ENCODE assay signal across 8 cellular contexts in the genomic region with DNA sequence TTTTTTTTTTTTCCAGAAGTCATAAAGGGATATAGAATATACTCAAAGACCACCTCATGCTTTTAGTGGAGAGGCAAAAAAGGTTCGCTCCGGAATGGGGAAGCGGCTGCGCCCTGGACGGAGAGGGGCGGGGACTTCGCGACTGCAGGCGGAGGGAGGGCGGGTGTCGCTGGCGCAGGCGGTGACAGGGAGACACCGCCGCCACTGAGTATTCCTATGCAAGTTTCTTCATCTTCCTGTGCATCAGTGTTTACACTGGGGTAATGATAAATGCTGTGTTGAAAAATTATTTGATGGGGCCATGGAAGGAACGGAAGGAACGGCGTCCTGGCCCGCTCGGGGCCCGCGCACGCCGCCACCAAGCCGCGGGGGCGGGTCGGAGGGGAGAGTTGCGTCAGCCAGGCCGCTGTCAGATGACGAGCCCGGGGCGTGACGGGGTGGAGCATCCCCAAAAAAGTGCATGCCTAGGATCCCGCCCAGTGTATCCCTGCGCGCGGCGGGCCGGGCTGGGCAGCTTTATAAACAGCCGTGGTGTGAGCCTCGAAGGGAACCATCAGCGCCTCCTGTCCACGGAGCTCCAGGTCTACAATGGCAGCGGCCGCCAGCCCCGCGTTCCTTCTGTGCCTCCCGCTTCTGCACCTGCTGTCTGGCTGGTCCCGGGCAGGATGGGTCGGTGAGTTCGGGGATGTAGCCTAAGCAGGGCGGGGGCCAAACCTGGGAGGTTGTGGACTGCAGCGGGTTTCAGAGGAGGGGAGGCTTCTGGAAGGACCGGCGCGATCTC. TPM values are rescaled to one million over a fixed set of nuclear protein-coding genes. Genes with fewer than 3 reads are reported as not detected.
DNase-seq lines count a peak whose midpoint lies in the region; FAIRE-seq and TF ChIP-seq lines count a peak whose summit lies in the region.

A gene with protein sequence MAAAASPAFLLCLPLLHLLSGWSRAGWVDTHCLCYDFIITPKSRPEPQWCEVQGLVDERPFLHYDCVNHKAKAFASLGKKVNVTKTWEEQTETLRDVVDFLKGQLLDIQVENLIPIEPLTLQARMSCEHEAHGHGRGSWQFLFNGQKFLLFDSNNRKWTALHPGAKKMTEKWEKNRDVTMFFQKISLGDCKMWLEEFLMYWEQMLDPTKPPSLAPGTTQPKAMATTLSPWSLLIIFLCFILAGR (plus strand): TSS at position 482 of the 781 bp plus-strand sequence. CDS start 107 bp downstream, at position 589.

- TF ChIP-seq POLR2A in GM12892 (IDR thresholded peaks at IDR 0.05; ENCODE audit: low read depth, low read length) (no peak), erythroblast (IDR thresholded peaks at IDR 0.05; ENCODE audit: low read length) (peak; percentile 76)

- H3K4me3 ChIP-seq in mucosa of stomach (ENCODE audit: low read length), result peak within 1 kb of the TSS; percentile 14

- H3K36me3 ChIP-seq in mucosa of stomach (ENCODE audit: control insufficient read depth, insufficient read depth, low read length), result no peaks in the 10 kb centered on the region

- peak; percentile 43 for DNase-seq in GM12892 (ENCODE audit: insufficient read length)
- DNase-seq in HK-2 (ENCODE audit: unreplicated experiment), result peak; percentile 66
- DNase-seq in NOMO-1 treated with DMSO at 0.1 percent for 48 hours (lab: John Stamatoyannopoulos, UW; ENCODE audit: unreplicated experiment), result peak; percentile 80
- peak; percentile 90 for DNase-seq in activated CD8-positive, alpha-beta memory T cell treated with anti-CD3 and anti-CD28 coated beads, Interleukin-2, amount 50 U/mL, for 48 hours
- DNase-seq in erythroblast (lab: John Stamatoyannopoulos, UW), result peak; percentile 89 to 95
- DNase-seq in stimulated activated CD8-positive, alpha-beta memory T cell treated with anti-CD3 and anti-CD28 coated beads, Interleukin-4, amount 100 ng/mL, for 4 hours (ENCODE audit: low read depth in 2 of 2, low spot score in 1 of 2), result peak; percentile 53 to 57
- no peak for DNase-seq in NCI-H1048 (lab: John Stamatoyannopoulos, UW)

- peaks cover 24% of the 10 kb centered on the region for H3K4me1 ChIP-seq in mucosa of stomach (ENCODE audit: control insufficient read depth, insufficient read depth, low read length)

- H3K9me3 ChIP-seq in mucosa of stomach (ENCODE audit: control insufficient read depth, low read length), result no peaks in the 10 kb centered on the region

- H3K9ac ChIP-seq in mucosa of stomach (ENCODE audit: low read length), result no peak within 1 kb of the TSS

- FAIRE-seq in GM12892 (lab: Jason Lieb, UNC), result no peak

- H3K27me3 ChIP-seq in mucosa of stomach (ENCODE audit: control insufficient read depth, insufficient read depth, low read length), result peaks cover 83% of the 10 kb centered on the region

RNA-seq across cellular contexts. Expression of the gene that starts here (rescaled TPM):
- polyA plus RNA-seq in GM12892 (2012; ENCODE audit: missing spikeins), result 0.08 TPM
